ENCODE assay signal across 13 cellular contexts in genomic region chr12:20211537-20211936, GRCh38.
DNase-seq lines count a peak whose midpoint lies in the region; ATAC-seq and TF ChIP-seq lines count a peak whose summit lies in the region.
"Had no signal": no experiment of that assay in that cellular context is flagged by ENCODE, and none has a peak within 500 bp of the region (broad histone marks: within the 10 kb centered on the region; RNA-seq: fewer than 3 reads in every experiment).

No MANE protein-coding gene starts in this region.

- H3K14ac ChIP-seq in IMR-90 (replicated peaks; ENCODE audit: low read depth, low read length), result no peak overlapping the region

- H2AK5ac ChIP-seq in IMR-90 (ENCODE audit: low read depth, low read length), result no peak overlapping the region

- H3K18ac ChIP-seq in IMR-90 (ENCODE audit: low read depth, low read length), result peak overlapping the region; percentile 73; the same call in 1 of the 2 replicates

- H2BK5ac ChIP-seq in IMR-90 (ENCODE audit: low read depth, low read length, poor library complexity, severe bottlenecking), result peak overlapping the region; percentile 74

- no peak overlapping the region; the same call in 1 of the 2 replicates for H3K4me2 ChIP-seq in IMR-90 (ENCODE audit: low read depth, low read length)

- TF ChIP-seq CTCF in IMR-90 (conservative IDR thresholded peaks at IDR 0.05; ENCODE audit: low read depth, low read length) (no peak), ascending aorta (IDR thresholded peaks at IDR 0.05) (no peak), left lung (IDR thresholded peaks at IDR 0.05) (no peak)

- H3K4me1 ChIP-seq in IMR-90 (ENCODE audit: control insufficient read depth, insufficient read depth, low read length) (peaks cover 1% of the 10 kb centered on the region), ascending aorta (peaks cover 0 to 20% of the 10 kb centered on the region in 2 donors), left lung (peaks cover 7 to 38% of the 10 kb centered on the region in 2 donors)

- H3K36me3 ChIP-seq in IMR-90 (ENCODE audit: control insufficient read depth, insufficient read depth, low read length) (no peaks in the 10 kb centered on the region), ascending aorta (no peaks in the 10 kb centered on the region), left lung (no peaks in the 10 kb centered on the region)
- H3K36me3 ChIP-seq: breast epithelium had no signal

- DNase-seq in IMR-90 (no peak), ascending aorta (ENCODE audit: low spot score in 2 of 2) (no peak), left lung (no peak), substantia nigra (lab: John Stamatoyannopoulos, UW) (no peak), epidermal melanocyte (ENCODE audit: insufficient read length, low spot score) (no peak), NCI-H2196 (lab: John Stamatoyannopoulos, UW; ENCODE audit: unreplicated experiment) (no peak), mucosa of gallbladder (ENCODE audit: low spot score) (no peak)
- DNase-seq: activated CD4-positive, alpha-beta T cell treated with anti-CD3 and anti-CD28 coated beads, Interleukin-2, amount 50 U/mL, for 1 hour; activated gamma-delta T cell; stimulated activated CD4-positive, alpha-beta T cell treated with anti-CD3 and anti-CD28 coated beads, Interleukin-4, amount 100 ng/mL, for 4 hours; stimulated activated naive CD4-positive, alpha-beta T cell; T-helper 2 cell had no signal

- 0 out of 2 replicates have a peak overlapping the region, but pooled peaks have one; percentile 53 for H2BK120ac ChIP-seq in IMR-90 (ENCODE audit: low read depth, low read length)

- BruUV-seq in IMR-90 (replicated peaks; lab: Mats Ljungman, UMichigan), result no TSS peak

- H2BK20ac ChIP-seq in IMR-90 (ENCODE audit: low read depth, low read length), result no peak overlapping the region

- TF ChIP-seq RAD21 in IMR-90 (IDR thresholded peaks at IDR 0.05; ENCODE audit: low read length), result no peak

- H3K27ac ChIP-seq in IMR-90 (ENCODE audit: insufficient read depth, low read length), result 0 out of 2 replicates have a peak overlapping the region, but pooled peaks have one; percentile 33
- peak overlapping the region; percentile 72 for H3K27ac ChIP-seq in ascending aorta
- H3K27ac ChIP-seq in left lung, result peak overlapping the region; percentile 50 to 70
- H3K27ac ChIP-seq in substantia nigra (ENCODE audit: low read depth, low read length, poor library complexity, severe bottlenecking), result peak overlapping the region; percentile 36

- no peak overlapping the region for H3K56ac ChIP-seq in IMR-90 (ENCODE audit: extremely low read depth, insufficient read depth, low read length)

- H3K23ac ChIP-seq in IMR-90 (ENCODE audit: low read depth, low read length), result no peak overlapping the region

- H4K5ac ChIP-seq in IMR-90 (ENCODE audit: low read depth, low read length), result peak overlapping the region; percentile 54; the same call in 1 of the 2 replicates

- 0 out of 3 replicates have a peak overlapping the region, but pooled peaks have one; percentile 54 for H2BK15ac ChIP-seq in IMR-90 (ENCODE audit: low read depth, low read length)

- H3K9me1 ChIP-seq in IMR-90 (ENCODE audit: insufficient read depth, low read length), result 0 out of 2 replicates have a peak, but pooled peaks cover 4% of the 10 kb centered on the region

- H3K4me3 ChIP-seq in IMR-90 (ENCODE audit: insufficient read depth, low read depth, low read length) (no peak overlapping the region), ascending aorta (no peak overlapping the region), left lung (no peak overlapping the region)
- H3K4me3 ChIP-seq: breast epithelium had no signal

- no peak overlapping the region for H3K9ac ChIP-seq in IMR-90 (ENCODE audit: low read depth, low read length)

- no peaks in the 10 kb centered on the region for H4K20me1 ChIP-seq in IMR-90 (ENCODE audit: insufficient read depth, low read length)

- peak overlapping the region in 1 of 2 experiments; percentile 24; a peak in 1 of 4 replicates for H4K8ac ChIP-seq in IMR-90 (ENCODE audit: low read depth in 2 of 2, low read length in 2 of 2)

- peak overlapping the region; percentile 38; the same call in 1 of the 2 replicates for H4K91ac ChIP-seq in IMR-90 (ENCODE audit: insufficient read depth, low read depth, low read length)

- H2AK9ac ChIP-seq in IMR-90 (replicated peaks; ENCODE audit: low read depth, low read length, poor library complexity), result no peak overlapping the region

- H2AFZ ChIP-seq in IMR-90 (replicated peaks; ENCODE audit: low read length, poor library complexity), result no peak overlapping the region

- WGBS in IMR-90 (ENCODE audit: extremely low coverage in 2 of 2, insufficient read length in 1 of 2), 2 experiments, result no CpG with 5 or more reads among the region's 3 CpGs

- POLR2A ChIA-PET in IMR-90 (lab: Charles Lee; ENCODE audit: unreplicated experiment), result no interaction called here

- H3K9me3 ChIP-seq in IMR-90 (ENCODE audit: control insufficient read depth, insufficient read depth, low read length) (no peaks in the 10 kb centered on the region), ascending aorta (no peaks in the 10 kb centered on the region), left lung (no peaks in the 10 kb centered on the region)
- H3K9me3 ChIP-seq: breast epithelium had no signal

- CTCF ChIA-PET in IMR-90 (lab: Yijun Ruan, JAX), result no interaction called here

- H3K4ac ChIP-seq in IMR-90 (ENCODE audit: low read depth, low read length), result no peak overlapping the region

- dilution Hi-C loops in IMR-90 (cut with HindIII; ENCODE audit: low sequenced_read_pairs, unreplicated experiment), result no loop called here

- intact Hi-C loops in IMR-90 (cut with micrococcal nuclease) (loop anchor here (5.0 kb wide), 2 partner anchors 59 to 474 kb away; no protein-coding TSS in a partner anchor), ascending aorta (cut with DNase I) (loop anchor here (5.0 to 10.0 kb wide), 2 partner anchors 156 to 467 kb away; partner anchors contain the start of gene PDE3A), left lung (cut with DNase I) (no loop called here)

- H3K27me3 ChIP-seq in IMR-90 (ENCODE audit: control insufficient read depth, insufficient read depth, low read length) (no peaks in the 10 kb centered on the region), ascending aorta (no peaks in the 10 kb centered on the region), left lung (no peaks in the 10 kb centered on the region)
- H3K27me3 ChIP-seq: breast epithelium had no signal

- TF ChIP-seq POLR2A in IMR-90 (IDR thresholded peaks at IDR 0.05; ENCODE audit: low read depth, low read length), result no peak

- no peaks in the 10 kb centered on the region for H3K79me1 ChIP-seq in IMR-90 (ENCODE audit: low read depth in 1 of 2, low read length in 2 of 2)

- in situ Hi-C loops in IMR-90 (cut with MboI; ENCODE audit: low sequenced_read_pairs), result loop anchor here (10.0 to 25.0 kb wide), 2 partner anchors 299 to 467 kb away; no protein-coding TSS in a partner anchor

- no peak for ATAC-seq in IMR-90 (ENCODE audit: low read depth)
- no peak for ATAC-seq in left lung

TF ChIP-seq in IMR-90, 13 proteins besides CTCF, POLR2A, EP300 and RAD21:
- TF ChIP-seq FOS (IDR thresholded peaks at IDR 0.05; ENCODE audit: low read depth, low read length), result no peak
- no peak for TF ChIP-seq RCOR1 (IDR thresholded peaks at IDR 0.05; ENCODE audit: insufficient replicate concordance, low read length)

Comparison
In these comparisons a context has a peak if more than half of its experiments do, and no peak if none do; other contexts are left out.
1. intact Hi-C loops: an anchor here in IMR-90 (5.0 kb wide) and ascending aorta (5.0 to 10.0 kb wide); none called in left lung.